Comparison of ENCODE assay signal across 29 cellular contexts in genomic region chr9:69461084-69461483, GRCh38.
"Had no signal": no experiment of that assay in that cellular context is flagged by ENCODE, and none has a peak within 500 bp of the region (broad histone marks: within the 10 kb centered on the region; RNA-seq: fewer than 3 reads in every experiment).

No MANE protein-coding gene starts in this region.

- H3K9me3 ChIP-seq: stomach, suprapubic skin, testis, thoracic aorta, thyroid gland, tibial artery, tibial nerve, transverse colon, upper lobe of left lung, upper lobe of right lung, uterus, vagina had no signal

- FAIRE-seq: urothelium cell line had no signal

- H3K27ac ChIP-seq: stomach, suprapubic skin, testis, thoracic aorta, thyroid gland, tibial artery, tibial nerve, transverse colon, upper lobe of left lung, upper lobe of right lung, uterus, vagina had no signal

- H3K4me1 ChIP-seq: stomach, suprapubic skin, tibial artery, transverse colon, upper lobe of left lung, upper lobe of right lung, uterus, vagina had no signal

- H3K36me3 ChIP-seq: thyroid gland, transverse colon, upper lobe of left lung, upper lobe of right lung, uterus had no signal

- H3K27ac Mint-ChIP-seq: stimulated activated effector memory CD8-positive, alpha-beta T cell treated with anti-CD3 and anti-CD28 coated beads, Interleukin-12 subunit alpha, Interleukin-12 subunit beta, amount 100 ng/mL, for 72 hours; stimulated activated memory B cell treated with anti-CD40 and anti-IgM and Interleukin-4, amounts not matched to agents 10 μg/mL and 1 μg/mL and 100 μg/mL, for 72 hours; stimulated activated naive B cell treated with anti-CD40 and anti-IgM and Interleukin-4, amounts not matched to agents 10 μg/mL and 1 μg/mL and 100 μg/mL, for 72 hours; stimulated activated naive CD8-positive, alpha-beta T cell treated with anti-CD3 and anti-CD28 coated beads, Interleukin-15, amount 100 ng/mL, for 72 hours; stimulated activated naive CD8-positive, alpha-beta T cell treated with anti-CD3 and anti-CD28 coated beads, Interleukin-15, Interleukin-2, amounts not matched to agents 100 ng/mL and 50 ng/mL, for 24 hours; type B pancreatic cell had no signal

- H3K36me3 Mint-ChIP-seq: stimulated activated effector memory CD8-positive, alpha-beta T cell treated with anti-CD3 and anti-CD28 coated beads, Interleukin-12 subunit alpha, Interleukin-12 subunit beta, amount 100 ng/mL, for 72 hours; stimulated activated memory B cell treated with anti-CD40 and anti-IgM and Interleukin-4, amounts not matched to agents 10 μg/mL and 1 μg/mL and 100 μg/mL, for 72 hours; stimulated activated naive B cell treated with anti-CD40 and anti-IgM and Interleukin-4, amounts not matched to agents 10 μg/mL and 1 μg/mL and 100 μg/mL, for 72 hours; type B pancreatic cell had no signal

- H3K4me1 Mint-ChIP-seq: stimulated activated effector memory CD8-positive, alpha-beta T cell treated with anti-CD3 and anti-CD28 coated beads, Interleukin-12 subunit alpha, Interleukin-12 subunit beta, amount 100 ng/mL, for 72 hours; stimulated activated memory B cell treated with anti-CD40 and anti-IgM and Interleukin-4, amounts not matched to agents 10 μg/mL and 1 μg/mL and 100 μg/mL, for 72 hours; stimulated activated naive B cell treated with anti-CD40 and anti-IgM and Interleukin-4, amounts not matched to agents 10 μg/mL and 1 μg/mL and 100 μg/mL, for 72 hours; stimulated activated naive CD8-positive, alpha-beta T cell treated with anti-CD3 and anti-CD28 coated beads, Interleukin-15, amount 100 ng/mL, for 72 hours had no signal

- H3K4me3 Mint-ChIP-seq: stimulated activated effector memory CD8-positive, alpha-beta T cell treated with anti-CD3 and anti-CD28 coated beads, Interleukin-12 subunit alpha, Interleukin-12 subunit beta, amount 100 ng/mL, for 72 hours; stimulated activated memory B cell treated with anti-CD40 and anti-IgM and Interleukin-4, amounts not matched to agents 10 μg/mL and 1 μg/mL and 100 μg/mL, for 72 hours; stimulated activated naive B cell treated with anti-CD40 and anti-IgM and Interleukin-4, amounts not matched to agents 10 μg/mL and 1 μg/mL and 100 μg/mL, for 72 hours; stimulated activated naive CD8-positive, alpha-beta T cell treated with anti-CD3 and anti-CD28 coated beads, Interleukin-15, amount 100 ng/mL, for 72 hours; stimulated activated naive CD8-positive, alpha-beta T cell treated with anti-CD3 and anti-CD28 coated beads, Interleukin-15, Interleukin-2, amounts not matched to agents 100 ng/mL and 50 ng/mL, for 24 hours; type B pancreatic cell had no signal

- H3K9me3 Mint-ChIP-seq: stimulated activated effector memory CD8-positive, alpha-beta T cell treated with anti-CD3 and anti-CD28 coated beads, Interleukin-12 subunit alpha, Interleukin-12 subunit beta, amount 100 ng/mL, for 72 hours; stimulated activated memory B cell treated with anti-CD40 and anti-IgM and Interleukin-4, amounts not matched to agents 10 μg/mL and 1 μg/mL and 100 μg/mL, for 72 hours; stimulated activated naive B cell treated with anti-CD40 and anti-IgM and Interleukin-4, amounts not matched to agents 10 μg/mL and 1 μg/mL and 100 μg/mL, for 72 hours; stimulated activated naive CD8-positive, alpha-beta T cell treated with anti-CD3 and anti-CD28 coated beads, Interleukin-15, amount 100 ng/mL, for 72 hours; stimulated activated naive CD8-positive, alpha-beta T cell treated with anti-CD3 and anti-CD28 coated beads, Interleukin-15, Interleukin-2, amounts not matched to agents 100 ng/mL and 50 ng/mL, for 24 hours had no signal

- DNase-seq: stimulated activated CD4-positive, alpha-beta T cell treated with anti-CD3 and anti-CD28 coated beads, Interleukin-2, amount 100 ng/mL, for 48 hours; stimulated activated CD4-positive, alpha-beta T cell treated with anti-CD3 and anti-CD28 coated beads, Interleukin-4, amount 100 ng/mL, for 1 hour; stimulated activated CD4-positive, alpha-beta T cell treated with anti-CD3 and anti-CD28 coated beads, Interleukin-4, amount 100 ng/mL, for 24 hours; stimulated activated CD4-positive, alpha-beta T cell treated with anti-CD3 and anti-CD28 coated beads, Interleukin-4, amount 100 ng/mL, for 4 hours; stimulated activated CD8-positive, alpha-beta memory T cell treated with anti-CD3 and anti-CD28 coated beads, Interleukin-4, amount 100 ng/mL, for 48 hours; stimulated activated naive B cell treated with anti-CD40 and anti-IgM and Interleukin-4, amounts not matched to agents 10 μg/mL and 1 μg/mL and 100 μg/mL, for 72 hours; stimulated activated naive CD4-positive, alpha-beta T cell; stimulated activated naive CD4-positive, alpha-beta T cell treated with Interleukin-2 at 50 U/mL for 16 hours; stimulated activated naive CD8-positive, alpha-beta T cell treated with anti-CD3 and anti-CD28 coated beads, Interleukin-15, amount 100 ng/mL, for 72 hours; stimulated activated naive CD8-positive, alpha-beta T cell treated with anti-CD3 and anti-CD28 coated beads, Interleukin-15, Interleukin-2, amounts not matched to agents 100 U/mL and 50 U/mL, for 24 hours; stomach; substantia nigra; testis; thyroid gland; tibial artery; transverse colon; trophoblast cell; upper lobe of left lung; upper lobe of right lung; uterus had no signal

- H3K27me3 ChIP-seq: stomach, suprapubic skin, testis, thyroid gland, tibial artery, tibial nerve, transverse colon, upper lobe of left lung, upper lobe of right lung, uterus, vagina had no signal

- H3K27me3 Mint-ChIP-seq: stimulated activated memory B cell treated with anti-CD40 and anti-IgM and Interleukin-4, amounts not matched to agents 10 μg/mL and 1 μg/mL and 100 μg/mL, for 72 hours; stimulated activated naive B cell treated with anti-CD40 and anti-IgM and Interleukin-4, amounts not matched to agents 10 μg/mL and 1 μg/mL and 100 μg/mL, for 72 hours; stimulated activated naive CD8-positive, alpha-beta T cell treated with anti-CD3 and anti-CD28 coated beads, Interleukin-15, amount 100 ng/mL, for 72 hours; stimulated activated naive CD8-positive, alpha-beta T cell treated with anti-CD3 and anti-CD28 coated beads, Interleukin-15, Interleukin-2, amounts not matched to agents 100 ng/mL and 50 ng/mL, for 24 hours had no signal

- ATAC-seq: stimulated activated effector memory CD8-positive, alpha-beta T cell treated with anti-CD3 and anti-CD28 coated beads, Interleukin-12 subunit alpha, Interleukin-12 subunit beta, amount 100 ng/mL, for 72 hours; stimulated activated memory B cell treated with anti-CD40 and anti-IgM and Interleukin-4, amounts not matched to agents 10 μg/mL and 1 μg/mL and 100 μg/mL, for 72 hours; stimulated activated naive B cell treated with anti-CD40 and anti-IgM and Interleukin-4, amounts not matched to agents 10 μg/mL and 1 μg/mL and 100 μg/mL, for 72 hours; stimulated activated naive CD8-positive, alpha-beta T cell treated with anti-CD3 and anti-CD28 coated beads, Interleukin-15, amount 100 ng/mL, for 72 hours; stimulated activated naive CD8-positive, alpha-beta T cell treated with anti-CD3 and anti-CD28 coated beads, Interleukin-15, Interleukin-2, amounts not matched to agents 100 U/mL and 50 U/mL, for 24 hours; upper lobe of right lung had no signal

- H3K4me3 ChIP-seq: stomach, suprapubic skin, testis, thoracic aorta, thyroid gland, tibial artery, tibial nerve, transverse colon, upper lobe of left lung, upper lobe of right lung, uterus, vagina had no signal
